In the genomic region with DNA sequence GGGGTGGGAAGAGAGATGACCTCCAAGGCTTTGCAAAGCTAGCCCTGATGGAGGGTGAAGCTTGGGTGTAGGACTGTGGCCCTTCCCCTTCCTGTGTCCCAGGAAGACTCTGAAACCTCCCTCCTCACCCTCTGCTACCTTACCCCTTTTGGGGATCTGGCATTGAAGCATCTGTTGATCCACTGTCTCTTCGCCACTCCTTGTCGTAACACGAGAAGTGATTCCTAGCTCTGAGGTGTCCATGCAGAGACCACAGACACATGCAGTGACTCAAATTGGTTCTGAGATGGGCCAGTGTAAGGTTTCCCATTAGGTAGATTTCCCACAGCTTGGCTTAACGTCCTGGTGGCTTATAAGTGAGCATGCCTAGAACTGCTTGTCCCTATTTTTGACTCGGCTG, we compare ENCODE assay signal across 11 cellular contexts.
DNase-seq lines count a peak whose midpoint lies in the region; ATAC-seq and TF ChIP-seq lines count a peak whose summit lies in the region.
"Had no signal": no experiment of that assay in that cellular context is flagged by ENCODE, and none has a peak within 500 bp of the region (broad histone marks: within the 10 kb centered on the region; RNA-seq: fewer than 3 reads in every experiment).

No MANE protein-coding gene starts in this region.

- peak overlapping the region; percentile 77 to 87 (median 82) for H3K9ac ChIP-seq in skeletal muscle tissue (ENCODE audit: low read depth in 1 of 3, low read length in 3 of 3)

- H3K27me3 Mint-ChIP-seq in GM23338 (ENCODE audit: insufficient read depth, low read depth, poor library complexity): peaks cover 3% of the 10 kb centered on the region
- peaks cover 3% of the 10 kb centered on the region for H3K27me3 Mint-ChIP-seq in activated CD4-positive, alpha-beta memory T cell treated with anti-CD3 and anti-CD28 coated beads, Interleukin-2, amount 10 ng/mL, durations not matched to agents 7 days and 5 days
- peaks cover 11 to 15% (median 11%) of the 10 kb centered on the region in 3 donors for H3K27me3 Mint-ChIP-seq in immature natural killer cell (ENCODE audit: low read depth in 3 of 3)

- H3K4me3 ChIP-seq in GM23338 (no peak overlapping the region), skeletal muscle tissue (ENCODE audit: low read length in 3 of 3) (peak overlapping the region; percentile 58 to 69 (median 67)), foreskin fibroblast (ENCODE audit: low read depth in 1 of 2, low read length in 2 of 2) (no peak overlapping the region)

- TF ChIP-seq CTCF in GM23338 (conservative IDR thresholded peaks at IDR 0.05; ENCODE audit: low read depth in 2 of 2) (no peak), GM13976 (IDR thresholded peaks at IDR 0.05; ENCODE audit: borderline replicate concordance, control extremely low read depth, extremely low read depth, insufficient read depth, missing control alignments) (no peak), foreskin fibroblast (IDR thresholded peaks at IDR 0.05; ENCODE audit: low read depth, low read length) (no peak)

- H3K4me1 Mint-ChIP-seq in GM23338: peaks cover 20% of the 10 kb centered on the region
- peaks cover 56% of the 10 kb centered on the region for H3K4me1 Mint-ChIP-seq in activated CD4-positive, alpha-beta memory T cell treated with anti-CD3 and anti-CD28 coated beads, Interleukin-2, amount 10 ng/mL, durations not matched to agents 7 days and 5 days
- peaks cover 94 to 100% of the 10 kb centered on the region in 2 donors for H3K4me1 Mint-ChIP-seq in immature natural killer cell

- no peak overlapping the region for H3K4me3 Mint-ChIP-seq in GM23338
- peak overlapping the region; percentile 12 for H3K4me3 Mint-ChIP-seq in activated CD4-positive, alpha-beta memory T cell treated with anti-CD3 and anti-CD28 coated beads, Interleukin-2, amount 10 ng/mL, durations not matched to agents 7 days and 5 days
- H3K4me3 Mint-ChIP-seq in immature natural killer cell: peak overlapping the region; percentile 68 to 87 (median 84)

- DNase-seq in GM23338 (ENCODE audit: low spot score) (no peak), immature natural killer cell (no peak), GM13976 (ENCODE audit: low spot score) (no peak), foreskin fibroblast (no peak), amniotic stem cell (lab: John Stamatoyannopoulos, UW) (no peak), NCI-H526 treated with DMSO at 0.1 percent for 48 hours (lab: John Stamatoyannopoulos, UW) (no peak)
- DNase-seq in activated CD4-positive, alpha-beta memory T cell treated with anti-CD3 and anti-CD28 coated beads, Interleukin-2, amount 10 ng/mL, durations not matched to agents 7 days and 5 days: no peak
- DNase-seq: PC-3; stimulated activated CD4-positive, alpha-beta T cell treated with anti-CD3 and anti-CD28 coated beads, Interleukin-4, amount 100 ng/mL, for 24 hours had no signal

- CTCF ChIA-PET in activated CD4-positive, alpha-beta memory T cell treated with anti-CD3 and anti-CD28 coated beads, Interleukin-2, amount 10 ng/mL, durations not matched to agents 7 days and 5 days (lab: Charles Lee): interaction anchor here (3.1 kb wide), 1 partner anchor 100 kb away, joined by 23 read pairs; no protein-coding TSS in a partner anchor

- H3K27me3 ChIP-seq in GM23338 (ENCODE audit: insufficient read depth) (no peaks in the 10 kb centered on the region), skeletal muscle tissue (ENCODE audit: control insufficient read depth in 3 of 3, insufficient read depth in 3 of 3, low read length in 3 of 3) (no peaks in the 10 kb centered on the region)

- H3K36me3 Mint-ChIP-seq in GM23338 (ENCODE audit: low read depth): no peaks in the 10 kb centered on the region; the same call in 2 of the 3 replicates
- H3K36me3 Mint-ChIP-seq in activated CD4-positive, alpha-beta memory T cell treated with anti-CD3 and anti-CD28 coated beads, Interleukin-2, amount 10 ng/mL, durations not matched to agents 7 days and 5 days (ENCODE audit: low read depth): peaks cover 21% of the 10 kb centered on the region
- peaks cover 4 to 19% (median 11%) of the 10 kb centered on the region in 3 donors for H3K36me3 Mint-ChIP-seq in immature natural killer cell

- no peaks in the 10 kb centered on the region for H3K36me3 ChIP-seq in GM23338 (ENCODE audit: insufficient read depth)
- H3K36me3 ChIP-seq in skeletal muscle tissue (ENCODE audit: control insufficient read depth in 3 of 3, insufficient read depth in 3 of 3, low read length in 3 of 3): peaks cover 11 to 17% (median 11%) of the 10 kb centered on the region in 3 donors

- H3K4me1 ChIP-seq in GM23338 (ENCODE audit: insufficient read depth) (peaks cover 13% of the 10 kb centered on the region; the same call in 1 of the 2 replicates), skeletal muscle tissue (ENCODE audit: control insufficient read depth in 3 of 3, insufficient read depth in 3 of 3, low read length in 3 of 3) (peaks cover 90 to 97% (median 96%) of the 10 kb centered on the region in 3 donors)

- H3K9me3 Mint-ChIP-seq in GM23338 (no peaks in the 10 kb centered on the region), immature natural killer cell (no peaks in the 10 kb centered on the region)
- no peaks in the 10 kb centered on the region for H3K9me3 Mint-ChIP-seq in activated CD4-positive, alpha-beta memory T cell treated with anti-CD3 and anti-CD28 coated beads, Interleukin-2, amount 10 ng/mL, durations not matched to agents 7 days and 5 days
- H3K9me3 Mint-ChIP-seq: activated T-helper 2 cell treated with anti-CD3 and anti-CD28 coated beads, Interferon-gamma antibody, Interleukin-2, Interleukin-4, amounts not matched to agents 10 μg/mL and 5 μg/mL and 100 μg/mL, durations not matched to agents 14 hours and 24 hours and 36 hours had no signal

- ATAC-seq in GM23338: no peak

- H3F3A ChIP-seq in GM23338 (replicated peaks; ENCODE audit: low read depth): no peaks in the 10 kb centered on the region

- H3K27ac Mint-ChIP-seq in GM23338 (no peak overlapping the region), immature natural killer cell (peak overlapping the region; percentile 86 to 97 (median 94))
- H3K27ac Mint-ChIP-seq in activated CD4-positive, alpha-beta memory T cell treated with anti-CD3 and anti-CD28 coated beads, Interleukin-2, amount 10 ng/mL, durations not matched to agents 7 days and 5 days: peak overlapping the region; percentile 75

- in situ Hi-C loops in GM13976 (cut with MboI; ENCODE audit: low sequenced_read_pairs, unreplicated experiment): no loop called here

- H3K9me2 ChIP-seq in GM23338 (ENCODE audit: insufficient read depth): no peaks in the 10 kb centered on the region

- H2AFZ ChIP-seq in GM23338: peak overlapping the region; percentile 32

- H4K20me1 ChIP-seq in GM23338 (replicated peaks; ENCODE audit: insufficient read depth): no peaks in the 10 kb centered on the region

- no peak overlapping the region for H3K4me2 ChIP-seq in GM23338

- no peaks in the 10 kb centered on the region for H3K79me2 ChIP-seq in GM23338 (replicated peaks; ENCODE audit: insufficient read depth)

- H3K27ac ChIP-seq in GM23338 (ENCODE audit: low read depth) (no peak overlapping the region), skeletal muscle tissue (ENCODE audit: low read depth, low read length) (peak overlapping the region; percentile 99)

- POLR2A ChIA-PET in activated CD4-positive, alpha-beta memory T cell treated with anti-CD3 and anti-CD28 coated beads, Interleukin-2, amount 10 ng/mL, durations not matched to agents 7 days and 5 days (lab: Charles Lee): interaction anchor here (0.7 to 2.7 kb wide), 4 partner anchors 9 to 32 kb away, joined by 3 to 17 read pairs (median 9); no protein-coding TSS in a partner anchor

- no peaks in the 10 kb centered on the region for H3K9me3 ChIP-seq in skeletal muscle tissue (ENCODE audit: control insufficient read depth in 3 of 3, low read length in 3 of 3)

TF ChIP-seq in GM23338, 12 proteins besides CTCF, POLR2A, EP300 and RAD21 (continues in another document):
- TF ChIP-seq JUNB (IDR thresholded peaks at IDR 0.05; ENCODE audit: unreplicated experiment) (no peak), POLR2AphosphoS5 (IDR thresholded peaks at IDR 0.05; ENCODE audit: low read depth) (no peak), STAT1 (IDR thresholded peaks at IDR 0.05; ENCODE audit: unreplicated experiment) (no peak), ZNF114 (CRISPR knock-in tag; IDR thresholded peaks at IDR 0.05) (no peak)

Comparison
In these comparisons a context has a peak if more than half of its experiments do, and no peak if none do; other contexts are left out.
1. H3K4me3 ChIP-seq: peak in skeletal muscle tissue (3 of 3); none in GM23338 (single experiment) and foreskin fibroblast (0 of 2).